In genomic region chr15:61641645-61642044, GRCh38 we compare ENCODE assay signal across 6 cellular contexts.
"Had no signal": no experiment of that assay in that cellular context is flagged by ENCODE, and none has a peak within 500 bp of the region (broad histone marks: within the 10 kb centered on the region; RNA-seq: fewer than 3 reads in every experiment).

No MANE protein-coding gene starts in this region.

- ATAC-seq: HepG2 had no signal

- FAIRE-seq: H1, H54, HepG2 had no signal

- DNase-seq: H9, HCEC 1CT, KBM-7 had no signal
